ENCODE assay signal across 24 cellular contexts in genomic region chr2:177964892-177965291, GRCh38.
DNase-seq lines count a peak whose midpoint lies in the region; ATAC-seq, FAIRE-seq and TF ChIP-seq lines count a peak whose summit lies in the region.
"Had no signal": no experiment of that assay in that cellular context is flagged by ENCODE, and none has a peak within 500 bp of the region (broad histone marks: within the 10 kb centered on the region; RNA-seq: fewer than 3 reads in every experiment).

No MANE protein-coding gene starts in this region.

- H3K4me1 ChIP-seq in mammary epithelial cell (ENCODE audit: insufficient read depth, low read length) = no peaks in the 10 kb centered on the region
- H3K4me1 ChIP-seq: A549; BE2C; BLaER1 treated with 17β-estradiol and CSF1 and Interleukin-3, amounts not matched to agents 10 nM and 100 nM had no signal

- CTCF ChIA-PET in mammary epithelial cell (lab: Charles Lee; ENCODE audit: low non-redundant PET) = no interaction called here

- BruUV-seq in mammary epithelial cell (replicated peaks; lab: Mats Ljungman, UMichigan) = no TSS peak

- no peaks in the 10 kb centered on the region for H3K9me3 ChIP-seq in mammary epithelial cell (replicated peaks; ENCODE audit: insufficient read depth, low read length)
- H3K9me3 ChIP-seq: A549; BE2C; BLaER1 treated with 17β-estradiol and CSF1 and Interleukin-3, amounts not matched to agents 10 nM and 100 nM had no signal

- H3K9ac ChIP-seq in mammary epithelial cell (ENCODE audit: insufficient read depth, low read length) = no peak overlapping the region
- H3K9ac ChIP-seq: BLaER1 treated with 17β-estradiol and CSF1 and Interleukin-3, amounts not matched to agents 10 nM and 100 nM had no signal

- no peaks in the 10 kb centered on the region for H3K36me3 Mint-ChIP-seq in HFFc6 (ENCODE audit: low read depth)
- H3K36me3 Mint-ChIP-seq: CD14-positive monocyte; CD4-positive, alpha-beta memory T cell had no signal

- dilution Hi-C loops in mammary epithelial cell (cut with HindIII; ENCODE audit: low sequenced_read_pairs) = loop anchor here (5.0 kb wide), 1 partner anchor 52 kb away; no protein-coding TSS in a partner anchor

- no peak overlapping the region for H3K27ac ChIP-seq in mammary epithelial cell (ENCODE audit: insufficient read depth, low read depth, low read length)
- H3K27ac ChIP-seq: A549; BLaER1 treated with 17β-estradiol and CSF1 and Interleukin-3, amounts not matched to agents 10 nM and 100 nM had no signal

- no peaks in the 10 kb centered on the region for H3K79me2 ChIP-seq in mammary epithelial cell (ENCODE audit: insufficient read depth, low read length)

- H4K20me1 ChIP-seq in mammary epithelial cell (ENCODE audit: insufficient read depth, low read length) = no peaks in the 10 kb centered on the region
- H4K20me1 ChIP-seq: BLaER1 treated with 17β-estradiol and CSF1 and Interleukin-3, amounts not matched to agents 10 nM and 100 nM had no signal

- H2AFZ ChIP-seq in mammary epithelial cell (ENCODE audit: low read depth, low read length) = no peak overlapping the region

- no peak overlapping the region for H3K4me3 Mint-ChIP-seq in HFFc6
- H3K4me3 Mint-ChIP-seq: CD14-positive monocyte; CD4-positive, alpha-beta memory T cell had no signal

- no peak overlapping the region for H3K4me2 ChIP-seq in mammary epithelial cell (ENCODE audit: insufficient read depth, low read depth, low read length)
- H3K4me2 ChIP-seq: A549; BLaER1 treated with 17β-estradiol and CSF1 and Interleukin-3, amounts not matched to agents 10 nM and 100 nM had no signal

- no peak for TF ChIP-seq POLR2A in GM12891 (IDR thresholded peaks at IDR 0.05; ENCODE audit: low read depth, low read length)

- H3K36me3 ChIP-seq in mammary epithelial cell (ENCODE audit: insufficient read depth, low read length) = no peaks in the 10 kb centered on the region
- H3K36me3 ChIP-seq: BE2C; BLaER1 treated with 17β-estradiol and CSF1 and Interleukin-3, amounts not matched to agents 10 nM and 100 nM had no signal

- FAIRE-seq in GM12891 (lab: Jason Lieb, UNC) = no peak
- FAIRE-seq: A549, GM12892, H1 had no signal

- H3K27ac Mint-ChIP-seq in HFFc6 = no peak overlapping the region
- H3K27ac Mint-ChIP-seq: CD14-positive monocyte; CD4-positive, alpha-beta memory T cell had no signal

- ATAC-seq in GM18867 (IDR thresholded peaks at IDR 0.05; ENCODE audit: unreplicated experiment) (peak; percentile 52), GM18858 (IDR thresholded peaks at IDR 0.05; ENCODE audit: unreplicated experiment) (no peak)
- ATAC-seq: A549 had no signal

- H3K4me1 Mint-ChIP-seq in HFFc6 (ENCODE audit: low read depth) = no peaks in the 10 kb centered on the region
- H3K4me1 Mint-ChIP-seq: CD14-positive monocyte; CD4-positive, alpha-beta memory T cell had no signal

- peak; percentile 55 for DNase-seq in NAMALWA (ENCODE audit: low spot score)
- DNase-seq in NCI-H526 treated with DMSO at 0.1 percent for 48 hours (lab: John Stamatoyannopoulos, UW) = peak; percentile 96
- DNase-seq in mammary epithelial cell = no peak
- no peak for DNase-seq in HFFc6
- no peak for DNase-seq in GM12891 (ENCODE audit: insufficient read length, low spot score)
- DNase-seq: 8988T; ACHN; AML-193; BE2C; Calu3; CD4-positive, alpha-beta memory T cell; COR-L47; DMS53; DMS79 treated with DMSO at 0.1 percent for 48 hours; GF-D8; H7; HCEC 1CT had no signal

- no peak for TF ChIP-seq CTCF in mammary epithelial cell (conservative IDR thresholded peaks at IDR 0.05 in 1 of 2, IDR thresholded peaks at IDR 0.05 in 1 of 2; ENCODE audit: extremely low read depth in 1 of 2, insufficient read depth in 1 of 2, low read depth in 1 of 2, low read length in 2 of 2)
- TF ChIP-seq CTCF in HFFc6 (IDR thresholded peaks at IDR 0.05) = no peak

- in situ Hi-C loops in mammary epithelial cell (cut with MboI; ENCODE audit: low sequenced_read_pairs in 2 of 2) = no loop called here

- intact Hi-C loops in mammary epithelial cell (cut with micrococcal nuclease) = no loop called here

- peaks cover 2% of the 10 kb centered on the region for H3K27me3 ChIP-seq in mammary epithelial cell (ENCODE audit: insufficient read depth, low read length)
- H3K27me3 ChIP-seq: BE2C; BLaER1 treated with 17β-estradiol and CSF1 and Interleukin-3, amounts not matched to agents 10 nM and 100 nM had no signal

- 82% methylated on average over 1 of the region's 1 CpG for WGBS in mammary epithelial cell (ENCODE audit: low coverage, missing lambda C conversion rate)

- no peak overlapping the region for H3K4me3 ChIP-seq in mammary epithelial cell (replicated peaks in 1 of 3; ENCODE audit: insufficient read depth in 1 of 3, low read depth in 2 of 3, low read length in 3 of 3)
- H3K4me3 ChIP-seq: A549; BLaER1 treated with 17β-estradiol and CSF1 and Interleukin-3, amounts not matched to agents 10 nM and 100 nM had no signal

- no peaks in the 10 kb centered on the region; the same call in 1 of the 2 replicates for H3K27me3 Mint-ChIP-seq in HFFc6 (ENCODE audit: insufficient read depth)

- H3K9me3 Mint-ChIP-seq in HFFc6 = no peaks in the 10 kb centered on the region

TF ChIP-seq in GM12891, 5 proteins besides CTCF, POLR2A, EP300 and RAD21:
- no peak for TF ChIP-seq POLR2AphosphoS5 (IDR thresholded peaks at IDR 0.05; ENCODE audit: low read depth, low read length)
- TF ChIP-seq TAF1 (IDR thresholded peaks at IDR 0.05; ENCODE audit: low read depth, low read length) = no peak
- no peak for TF ChIP-seq POU2F2 (IDR thresholded peaks at IDR 0.05; ENCODE audit: low read depth, low read length)
- no peak for TF ChIP-seq PAX5 (IDR thresholded peaks at IDR 0.05; ENCODE audit: insufficient read depth, low read length, severe bottlenecking)
- no peak for TF ChIP-seq SPI1 (IDR thresholded peaks at IDR 0.05; ENCODE audit: low read depth, low read length)

Comparison
In these comparisons a context has a peak if more than half of its experiments do, and no peak if none do; other contexts are left out.
1. DNase-seq: peak in NAMALWA (single experiment) and NCI-H526 treated with DMSO at 0.1 percent for 48 hours (single experiment); none in mammary epithelial cell (single experiment), HFFc6 (single experiment) and GM12891 (single experiment).